8 cellular contexts compared by ENCODE assay signal in genomic region chr13:36163809-36164308, GRCh38. TPM values are rescaled to one million over a fixed set of nuclear protein-coding genes. Genes with fewer than 3 reads are reported as not detected.
A peak's percentile ranks its signal among the peaks of the same experiment; 100 is the strongest.
DNase-seq lines count a peak whose midpoint lies in the region; ATAC-seq and TF ChIP-seq lines count a peak whose summit lies in the region.

No MANE protein-coding gene starts in this region.

- H3K4me1 Mint-ChIP-seq in CD4-positive, alpha-beta memory T cell: no peaks in the 10 kb centered on the region
- H3K4me1 Mint-ChIP-seq in activated T-helper 2 cell treated with anti-CD3 and anti-CD28 coated beads, Interferon-gamma antibody, Interleukin-2, Interleukin-4, amounts not matched to agents 10 μg/mL and 5 μg/mL and 100 μg/mL, durations not matched to agents 14 hours and 24 hours and 36 hours (ENCODE audit: low read depth): no peaks in the 10 kb centered on the region

- POLR2A ChIA-PET in CD4-positive, alpha-beta memory T cell (lab: Charles Lee; ENCODE audit: partially characterized antibody): no interaction called here

- peaks cover 0 to 9% (median 3%) of the 10 kb centered on the region in 8 donors for H3K9me3 Mint-ChIP-seq in CD4-positive, alpha-beta memory T cell
- no peaks in the 10 kb centered on the region for H3K9me3 Mint-ChIP-seq in activated T-helper 2 cell treated with anti-CD3 and anti-CD28 coated beads, Interferon-gamma antibody, Interleukin-2, Interleukin-4, amounts not matched to agents 10 μg/mL and 5 μg/mL and 100 μg/mL, durations not matched to agents 14 hours and 24 hours and 36 hours

- no peaks in the 10 kb centered on the region for H3K36me3 Mint-ChIP-seq in CD4-positive, alpha-beta memory T cell
- H3K36me3 Mint-ChIP-seq in activated T-helper 2 cell treated with anti-CD3 and anti-CD28 coated beads, Interferon-gamma antibody, Interleukin-2, Interleukin-4, amounts not matched to agents 10 μg/mL and 5 μg/mL and 100 μg/mL, durations not matched to agents 14 hours and 24 hours and 36 hours (ENCODE audit: low read depth): no peaks in the 10 kb centered on the region

- no peak for TF ChIP-seq CTCF in AG09319 (IDR thresholded peaks at IDR 0.05; ENCODE audit: low read depth, low read length)

- H3K9me3 ChIP-seq in adipocyte (ENCODE audit: control insufficient read depth, low read length): no peaks in the 10 kb centered on the region
- H3K9me3 ChIP-seq in CD4-positive, alpha-beta memory T cell (ENCODE audit: control insufficient read depth in 1 of 2, low read length in 2 of 2): no peaks in the 10 kb centered on the region

- peak; percentile 54 for DNase-seq in AG09319 (ENCODE audit: extremely low read depth, low read depth)
- DNase-seq in NCI-H187 (lab: John Stamatoyannopoulos, UW): peak; percentile 73 to 90
- peak; percentile 92 for DNase-seq in adipocyte (ENCODE audit: low read depth)
- peak; percentile 98 for DNase-seq in kidney glomerular epithelial cell (lab: John Stamatoyannopoulos, UW)
- no peak for DNase-seq in CD4-positive, alpha-beta memory T cell
- no peak for DNase-seq in stimulated activated CD8-positive, alpha-beta memory T cell treated with anti-CD3 and anti-CD28 coated beads, Interleukin-4, amount 100 ng/mL, for 48 hours
- DNase-seq in activated T-helper 2 cell treated with anti-CD3 and anti-CD28 coated beads, Interferon-gamma antibody, Interleukin-2, Interleukin-4, amounts not matched to agents 10 μg/mL and 5 μg/mL and 100 μg/mL, durations not matched to agents 14 hours and 24 hours and 36 hours (ENCODE audit: low spot score): no peak

- H3K27me3 Mint-ChIP-seq in CD4-positive, alpha-beta memory T cell: peaks cover 0 to 2% of the 10 kb centered on the region in 2 donors
- H3K27me3 Mint-ChIP-seq in activated T-helper 2 cell treated with anti-CD3 and anti-CD28 coated beads, Interferon-gamma antibody, Interleukin-2, Interleukin-4, amounts not matched to agents 10 μg/mL and 5 μg/mL and 100 μg/mL, durations not matched to agents 14 hours and 24 hours and 36 hours (ENCODE audit: low read depth): no peaks in the 10 kb centered on the region

- CTCF ChIA-PET in CD4-positive, alpha-beta memory T cell (lab: Charles Lee; ENCODE audit: partially characterized antibody): no interaction called here

- H3K4me3 ChIP-seq in adipocyte (ENCODE audit: low read length): no peak overlapping the region
- no peak overlapping the region for H3K4me3 ChIP-seq in CD4-positive, alpha-beta memory T cell (ENCODE audit: low read length in 2 of 2)

- intact Hi-C loops in CD4-positive, alpha-beta memory T cell (cut with micrococcal nuclease): no loop called here
- intact Hi-C loops in activated T-helper 2 cell treated with anti-CD3 and anti-CD28 coated beads, Interferon-gamma antibody, Interleukin-2, Interleukin-4, amounts not matched to agents 10 μg/mL and 5 μg/mL and 100 μg/mL, durations not matched to agents 14 hours and 24 hours and 36 hours (cut with micrococcal nuclease): no loop called here

- no peak overlapping the region for H3K9ac ChIP-seq in adipocyte (ENCODE audit: low read length)

- H3K27me3 ChIP-seq in adipocyte (replicated peaks; ENCODE audit: control insufficient read depth, insufficient read depth, low read length): no peaks in the 10 kb centered on the region
- no peaks in the 10 kb centered on the region for H3K27me3 ChIP-seq in CD4-positive, alpha-beta memory T cell (ENCODE audit: insufficient read depth, low read length)

- H3K27ac Mint-ChIP-seq in CD4-positive, alpha-beta memory T cell: no peak overlapping the region
- H3K27ac Mint-ChIP-seq in activated T-helper 2 cell treated with anti-CD3 and anti-CD28 coated beads, Interferon-gamma antibody, Interleukin-2, Interleukin-4, amounts not matched to agents 10 μg/mL and 5 μg/mL and 100 μg/mL, durations not matched to agents 14 hours and 24 hours and 36 hours: no peak overlapping the region

- ATAC-seq in HG03097 (IDR thresholded peaks at IDR 0.05; ENCODE audit: low FRiP score, unreplicated experiment): no peak

- peaks cover 10% of the 10 kb centered on the region for H3K4me1 ChIP-seq in adipocyte (ENCODE audit: control insufficient read depth, insufficient read depth, low read length)
- H3K4me1 ChIP-seq in CD4-positive, alpha-beta memory T cell (ENCODE audit: insufficient read depth, low read length): no peaks in the 10 kb centered on the region

- H3K27ac ChIP-seq in CD4-positive, alpha-beta memory T cell (ENCODE audit: low read depth, low read length): no peak overlapping the region

- no peak overlapping the region for H3K4me3 Mint-ChIP-seq in CD4-positive, alpha-beta memory T cell
- H3K4me3 Mint-ChIP-seq in activated T-helper 2 cell treated with anti-CD3 and anti-CD28 coated beads, Interferon-gamma antibody, Interleukin-2, Interleukin-4, amounts not matched to agents 10 μg/mL and 5 μg/mL and 100 μg/mL, durations not matched to agents 14 hours and 24 hours and 36 hours (ENCODE audit: low read depth): no peak overlapping the region

- no peaks in the 10 kb centered on the region for H3K36me3 ChIP-seq in adipocyte (ENCODE audit: control insufficient read depth, insufficient read depth, low read length, severe bottlenecking)
- H3K36me3 ChIP-seq in CD4-positive, alpha-beta memory T cell (ENCODE audit: insufficient read depth, low read length): no peaks in the 10 kb centered on the region

RNA-seq across cellular contexts. Expression of gene DCLK1, which starts 32.7 kb away (rescaled TPM):
- not detected for total RNA-seq in CD4-positive, alpha-beta memory T cell
- not detected for polyA plus RNA-seq in CD4-positive, alpha-beta memory T cell
- not detected in 2 replicates for total RNA-seq in activated T-helper 2 cell treated with anti-CD3 and anti-CD28 coated beads, Interferon-gamma antibody, Interleukin-2, Interleukin-4, amounts not matched to agents 10 μg/mL and 5 μg/mL and 100 μg/mL, durations not matched to agents 14 hours and 24 hours and 36 hours

RNA-seq across cellular contexts. Expression of gene SOHLH2, which starts 50.5 kb away (rescaled TPM):
- total RNA-seq in CD4-positive, alpha-beta memory T cell: not detected
- not detected for polyA plus RNA-seq in CD4-positive, alpha-beta memory T cell
- not detected in 2 replicates for total RNA-seq in activated T-helper 2 cell treated with anti-CD3 and anti-CD28 coated beads, Interferon-gamma antibody, Interleukin-2, Interleukin-4, amounts not matched to agents 10 μg/mL and 5 μg/mL and 100 μg/mL, durations not matched to agents 14 hours and 24 hours and 36 hours

Comparison
In these comparisons a context has a peak if more than half of its experiments do, and no peak if none do; other contexts are left out.
1. DNase-seq: peak in AG09319 (single experiment), NCI-H187 (2 of 2), adipocyte (single experiment) and kidney glomerular epithelial cell (single experiment); none in CD4-positive, alpha-beta memory T cell (0 of 5), stimulated activated CD8-positive, alpha-beta memory T cell treated with anti-CD3 and anti-CD28 coated beads, Interleukin-4, amount 100 ng/mL, for 48 hours (single experiment) and activated T-helper 2 cell treated with anti-CD3 and anti-CD28 coated beads, Interferon-gamma antibody, Interleukin-2, Interleukin-4, amounts not matched to agents 10 μg/mL and 5 μg/mL and 100 μg/mL, durations not matched to agents 14 hours and 24 hours and 36 hours (single experiment).